Comparison of ENCODE assay signal across 17 cellular contexts in the genomic region with DNA sequence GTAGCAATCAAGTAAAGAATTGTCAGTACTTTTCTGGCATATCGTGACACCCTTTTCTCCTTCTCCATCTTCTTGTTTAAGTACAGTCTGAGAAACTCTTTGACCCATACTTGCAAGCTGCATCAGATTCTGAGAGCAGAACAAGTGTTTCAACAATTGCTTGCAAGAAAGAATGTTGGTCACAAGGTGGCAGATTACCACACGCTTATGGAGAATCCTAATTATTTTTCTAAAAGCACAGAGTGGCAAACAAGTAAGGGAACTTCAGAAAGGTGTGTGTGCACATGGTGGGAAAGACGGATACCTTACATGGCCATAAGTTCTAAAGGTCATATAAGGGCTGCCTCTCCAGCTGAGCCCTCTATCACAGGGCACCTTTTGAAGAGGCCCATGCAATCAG.
DNase-seq lines count a peak whose midpoint lies in the region; ATAC-seq and TF ChIP-seq lines count a peak whose summit lies in the region.
"Had no signal": no experiment of that assay in that cellular context is flagged by ENCODE, and none has a peak within 500 bp of the region (broad histone marks: within the 10 kb centered on the region; RNA-seq: fewer than 3 reads in every experiment).

No MANE protein-coding gene starts in this region.

- H3K9me3 ChIP-seq in OCI-LY3 (ENCODE audit: insufficient read depth, low read length): no peaks in the 10 kb centered on the region
- H3K9me3 ChIP-seq in endodermal cell (ENCODE audit: control insufficient read depth, low read length): no peaks in the 10 kb centered on the region
- H3K9me3 ChIP-seq: Caco-2, tibial artery had no signal

- H3K4me2 ChIP-seq in OCI-LY3 (ENCODE audit: low read length): no peak overlapping the region

- H3K9me3 Mint-ChIP-seq in endodermal cell (no peaks in the 10 kb centered on the region), nephron (no peaks in the 10 kb centered on the region), T-cell (no peaks in the 10 kb centered on the region)
- H3K9me3 Mint-ChIP-seq: naive thymus-derived CD8-positive, alpha-beta T cell had no signal

- H3K27ac ChIP-seq in OCI-LY3 (ENCODE audit: low read length) (no peak overlapping the region), endodermal cell (ENCODE audit: low read depth, low read length) (no peak overlapping the region)
- H3K27ac ChIP-seq: foreskin keratinocyte, tibial artery had no signal

- DNase-seq in GM03348 (ENCODE audit: low spot score) (peak; percentile 7), endodermal cell (no peak), D341Med (ENCODE audit: low spot score) (no peak), T-cell (no peak)
- DNase-seq: activated CD8-positive, alpha-beta memory T cell treated with anti-CD3 and anti-CD28 coated beads, Interleukin-2, amount 10 ng/mL, durations not matched to agents 7 days and 5 days; activated naive CD4-positive, alpha-beta T cell treated with anti-CD3 and anti-CD28 coated beads, Interleukin-2, amount 50 U/mL, for 16 hours; islet precursor cell; naive thymus-derived CD8-positive, alpha-beta T cell; NCI-H2227 treated with DMSO at 0.1 percent for 48 hours; SHP77; small intestine; tibial artery had no signal

- WGBS in endodermal cell (ENCODE audit: insufficient coverage in 1 of 2, insufficient read length in 1 of 2), 2 experiments: 76% methylated on average over 3 of the region's 3 CpGs; no CpG with 5 or more reads in 1 of the 2 experiments

- H3K4me3 ChIP-seq in OCI-LY3 (ENCODE audit: low read length): no peak overlapping the region
- no peak overlapping the region for H3K4me3 ChIP-seq in endodermal cell (ENCODE audit: low read length)
- H3K4me3 ChIP-seq: tibial artery had no signal

- H3K79me2 ChIP-seq in OCI-LY3 (ENCODE audit: low read length): no peaks in the 10 kb centered on the region

- H3K36me3 ChIP-seq in OCI-LY3 (replicated peaks; ENCODE audit: low read depth, low read length) (no peaks in the 10 kb centered on the region), endodermal cell (ENCODE audit: control insufficient read depth, insufficient read depth, low read length) (no peaks in the 10 kb centered on the region)
- H3K36me3 ChIP-seq: tibial artery had no signal

- no peak overlapping the region for H2AFZ ChIP-seq in OCI-LY3 (ENCODE audit: low read depth, low read length)

- ATAC-seq in T-cell (replicated peaks in 1 of 4) (no peak), GM18867 (IDR thresholded peaks at IDR 0.05; ENCODE audit: unreplicated experiment) (no peak)
- ATAC-seq: activated CD8-positive, alpha-beta memory T cell treated with anti-CD3 and anti-CD28 coated beads, Interleukin-2, amount 10 ng/mL, durations not matched to agents 7 days and 5 days; foreskin keratinocyte; naive thymus-derived CD8-positive, alpha-beta T cell had no signal

- no peaks in the 10 kb centered on the region for H3K27me3 ChIP-seq in OCI-LY3 (ENCODE audit: low read depth, low read length)
- no peaks in the 10 kb centered on the region for H3K27me3 ChIP-seq in endodermal cell (ENCODE audit: control insufficient read depth, insufficient read depth, low read length, poor library complexity, severe bottlenecking)
- H3K27me3 ChIP-seq: foreskin keratinocyte, tibial artery had no signal

- H3K27ac Mint-ChIP-seq in endodermal cell (no peak overlapping the region), nephron (no peak overlapping the region), T-cell (no peak overlapping the region)
- H3K27ac Mint-ChIP-seq: activated CD8-positive, alpha-beta memory T cell treated with anti-CD3 and anti-CD28 coated beads, Interleukin-2, amount 10 ng/mL, durations not matched to agents 7 days and 5 days; naive thymus-derived CD8-positive, alpha-beta T cell had no signal

- H4K20me1 ChIP-seq in OCI-LY3 (ENCODE audit: insufficient read depth, low read length): no peaks in the 10 kb centered on the region

- peak; percentile 39; the same call in 1 of the 2 replicates for TF ChIP-seq CTCF in OCI-LY3 (IDR thresholded peaks at IDR 0.05; ENCODE audit: low read depth, low read length)
- TF ChIP-seq CTCF in endodermal cell (conservative IDR thresholded peaks at IDR 0.05): peak; percentile 67
- peak; percentile 25 to 31 (median 30) for TF ChIP-seq CTCF in nephron (IDR thresholded peaks at IDR 0.05; ENCODE audit: unreplicated experiment in 3 of 3)

- CTCF ChIA-PET in T-cell (lab: Charles Lee): no interaction called here

- POLR2A ChIA-PET in T-cell (lab: Charles Lee): no interaction called here

- H3K4me1 Mint-ChIP-seq in endodermal cell (peaks cover 14% of the 10 kb centered on the region), nephron (no peaks in the 10 kb centered on the region), T-cell (no peaks in the 10 kb centered on the region)
- H3K4me1 Mint-ChIP-seq: activated CD8-positive, alpha-beta memory T cell treated with anti-CD3 and anti-CD28 coated beads, Interleukin-2, amount 10 ng/mL, durations not matched to agents 7 days and 5 days; naive thymus-derived CD8-positive, alpha-beta T cell had no signal

- H3K36me3 Mint-ChIP-seq in endodermal cell (ENCODE audit: low read depth) (peaks cover 13% of the 10 kb centered on the region), nephron (ENCODE audit: low read depth) (no peaks in the 10 kb centered on the region), T-cell (no peaks in the 10 kb centered on the region)
- H3K36me3 Mint-ChIP-seq: activated CD8-positive, alpha-beta memory T cell treated with anti-CD3 and anti-CD28 coated beads, Interleukin-2, amount 10 ng/mL, durations not matched to agents 7 days and 5 days; naive thymus-derived CD8-positive, alpha-beta T cell had no signal

- H3K27me3 Mint-ChIP-seq in endodermal cell (ENCODE audit: insufficient read depth) (no peaks in the 10 kb centered on the region), nephron (ENCODE audit: low read depth) (no peaks in the 10 kb centered on the region), T-cell (peaks cover 0 to 23% of the 10 kb centered on the region in 2 donors)
- H3K27me3 Mint-ChIP-seq: activated CD8-positive, alpha-beta memory T cell treated with anti-CD3 and anti-CD28 coated beads, Interleukin-2, amount 10 ng/mL, durations not matched to agents 7 days and 5 days; naive thymus-derived CD8-positive, alpha-beta T cell had no signal

- H3K4me3 Mint-ChIP-seq in endodermal cell (no peak overlapping the region), nephron (no peak overlapping the region), T-cell (no peak overlapping the region)
- H3K4me3 Mint-ChIP-seq: activated CD8-positive, alpha-beta memory T cell treated with anti-CD3 and anti-CD28 coated beads, Interleukin-2, amount 10 ng/mL, durations not matched to agents 7 days and 5 days; naive thymus-derived CD8-positive, alpha-beta T cell had no signal

- no peaks in the 10 kb centered on the region for H3K4me1 ChIP-seq in OCI-LY3 (ENCODE audit: low read length)
- H3K4me1 ChIP-seq in endodermal cell (ENCODE audit: control insufficient read depth, insufficient read depth, low read length): peaks cover 4% of the 10 kb centered on the region
- H3K4me1 ChIP-seq: Caco-2, foreskin keratinocyte, tibial artery had no signal

- H3K9ac ChIP-seq in OCI-LY3 (ENCODE audit: low read length) (no peak overlapping the region), endodermal cell (ENCODE audit: extremely low read depth, low read length, poor library complexity, severe bottlenecking) (no peak overlapping the region)
